ENCODE assay signal across 1 cellular context in the genomic region with DNA sequence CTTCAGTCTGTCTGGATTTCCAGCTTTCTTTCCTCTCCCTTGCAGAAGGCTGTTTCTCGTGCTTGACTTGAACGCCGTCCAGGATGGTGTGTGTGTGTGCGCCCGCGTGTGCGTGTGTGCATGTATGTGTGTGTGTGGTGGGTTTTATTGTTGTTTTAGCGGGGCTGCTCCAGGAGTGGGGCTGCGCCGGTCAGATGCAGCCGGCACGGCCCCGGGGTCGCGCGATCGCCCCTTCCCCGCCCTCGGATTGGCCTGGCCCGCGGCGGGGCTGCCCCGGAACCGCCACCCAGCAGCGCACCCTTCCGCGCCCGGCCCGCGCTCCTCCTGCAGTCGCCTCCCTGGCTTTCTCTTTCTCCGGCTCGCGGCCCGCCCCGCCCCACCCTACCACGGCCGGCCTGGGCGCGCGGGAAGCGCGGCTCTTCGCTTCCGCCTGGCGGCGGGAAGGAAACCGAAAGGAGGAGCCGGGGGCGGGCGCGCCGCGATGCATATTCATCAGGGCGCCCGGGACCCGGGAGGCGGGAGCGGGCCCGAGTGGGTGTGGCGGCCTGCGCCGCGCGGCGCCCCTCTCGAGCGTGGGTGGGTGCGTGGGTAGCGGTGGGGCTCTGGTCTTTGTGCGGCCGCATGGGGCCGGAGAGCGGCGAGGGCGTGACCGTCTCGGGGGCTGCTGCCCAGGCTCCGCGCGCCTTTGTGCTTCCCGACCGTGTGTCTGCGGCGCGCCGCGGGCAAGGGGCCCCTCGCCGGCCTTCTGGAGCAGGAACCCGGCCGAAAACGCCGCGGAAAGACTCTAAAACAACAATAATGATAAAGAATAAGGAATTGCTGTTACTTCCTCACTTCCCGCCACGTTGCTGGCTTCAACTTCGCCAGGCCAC.
TF ChIP-seq lines count a peak whose summit lies in the region.

No MANE protein-coding gene starts in this region.

TF ChIP-seq in HEK293, 187 proteins besides CTCF, POLR2A, EP300 and RAD21 (continued from another document and continues in another):
- TF ChIP-seq, protein P1, sequence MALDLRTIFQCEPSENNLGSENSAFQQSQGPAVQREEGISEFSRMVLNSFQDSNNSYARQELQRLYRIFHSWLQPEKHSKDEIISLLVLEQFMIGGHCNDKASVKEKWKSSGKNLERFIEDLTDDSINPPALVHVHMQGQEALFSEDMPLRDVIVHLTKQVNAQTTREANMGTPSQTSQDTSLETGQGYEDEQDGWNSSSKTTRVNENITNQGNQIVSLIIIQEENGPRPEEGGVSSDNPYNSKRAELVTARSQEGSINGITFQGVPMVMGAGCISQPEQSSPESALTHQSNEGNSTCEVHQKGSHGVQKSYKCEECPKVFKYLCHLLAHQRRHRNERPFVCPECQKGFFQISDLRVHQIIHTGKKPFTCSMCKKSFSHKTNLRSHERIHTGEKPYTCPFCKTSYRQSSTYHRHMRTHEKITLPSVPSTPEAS (tag by site-specific recombination; IDR thresholded peaks at IDR 0.05) = peak; percentile 98
- TF ChIP-seq, protein P2, sequence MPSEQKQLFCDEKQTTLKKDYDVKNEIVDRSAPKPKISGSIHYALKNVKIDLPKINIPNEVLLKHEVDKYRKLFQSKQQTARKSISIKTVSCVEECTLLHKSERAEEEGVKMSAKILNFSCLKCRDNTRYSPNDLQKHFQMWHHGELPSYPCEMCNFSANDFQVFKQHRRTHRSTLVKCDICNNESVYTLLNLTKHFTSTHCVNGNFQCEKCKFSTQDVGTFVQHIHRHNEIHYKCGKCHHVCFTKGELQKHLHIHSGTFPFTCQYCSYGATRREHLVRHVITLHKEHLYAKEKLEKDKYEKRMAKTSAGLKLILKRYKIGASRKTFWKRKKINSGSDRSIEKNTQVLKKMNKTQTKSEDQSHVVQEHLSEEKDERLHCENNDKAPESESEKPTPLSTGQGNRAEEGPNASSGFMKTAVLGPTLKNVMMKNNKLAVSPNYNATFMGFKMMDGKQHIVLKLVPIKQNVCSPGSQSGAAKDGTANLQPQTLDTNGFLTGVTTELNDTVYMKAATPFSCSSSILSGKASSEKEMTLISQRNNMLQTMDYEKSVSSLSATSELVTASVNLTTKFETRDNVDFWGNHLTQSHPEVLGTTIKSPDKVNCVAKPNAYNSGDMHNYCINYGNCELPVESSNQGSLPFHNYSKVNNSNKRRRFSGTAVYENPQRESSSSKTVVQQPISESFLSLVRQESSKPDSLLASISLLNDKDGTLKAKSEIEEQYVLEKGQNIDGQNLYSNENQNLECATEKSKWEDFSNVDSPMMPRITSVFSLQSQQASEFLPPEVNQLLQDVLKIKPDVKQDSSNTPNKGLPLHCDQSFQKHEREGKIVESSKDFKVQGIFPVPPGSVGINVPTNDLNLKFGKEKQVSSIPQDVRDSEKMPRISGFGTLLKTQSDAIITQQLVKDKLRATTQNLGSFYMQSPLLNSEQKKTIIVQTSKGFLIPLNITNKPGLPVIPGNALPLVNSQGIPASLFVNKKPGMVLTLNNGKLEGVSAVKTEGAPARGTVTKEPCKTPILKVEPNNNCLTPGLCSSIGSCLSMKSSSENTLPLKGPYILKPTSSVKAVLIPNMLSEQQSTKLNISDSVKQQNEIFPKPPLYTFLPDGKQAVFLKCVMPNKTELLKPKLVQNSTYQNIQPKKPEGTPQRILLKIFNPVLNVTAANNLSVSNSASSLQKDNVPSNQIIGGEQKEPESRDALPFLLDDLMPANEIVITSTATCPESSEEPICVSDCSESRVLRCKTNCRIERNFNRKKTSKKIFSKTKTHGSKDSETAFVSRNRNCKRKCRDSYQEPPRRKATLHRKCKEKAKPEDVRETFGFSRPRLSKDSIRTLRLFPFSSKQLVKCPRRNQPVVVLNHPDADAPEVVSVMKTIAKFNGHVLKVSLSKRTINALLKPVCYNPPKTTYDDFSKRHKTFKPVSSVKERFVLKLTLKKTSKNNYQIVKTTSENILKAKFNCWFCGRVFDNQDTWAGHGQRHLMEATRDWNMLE (tag by site-specific recombination; conservative IDR thresholded peaks at IDR 0.05; ENCODE audit: low read depth) = no peak
- TF ChIP-seq ZNF660 (tag by site-specific recombination; IDR thresholded peaks at IDR 0.05) = 0 out of 2 replicates have a peak, but pooled peaks have one; percentile 26
- TF ChIP-seq ZNF140 (tag by site-specific recombination; IDR thresholded peaks at IDR 0.05) = no peak
- TF ChIP-seq ZBTB20 (tag by site-specific recombination; IDR thresholded peaks at IDR 0.05) = peak; percentile 85
- TF ChIP-seq ZNF670 (tag by site-specific recombination; IDR thresholded peaks at IDR 0.05; ENCODE audit: low read depth) = no peak
- TF ChIP-seq ZNF404 (tag by site-specific recombination; IDR thresholded peaks at IDR 0.05) = no peak
- no peak for TF ChIP-seq ZNF555 (tag by site-specific recombination; conservative IDR thresholded peaks at IDR 0.05)
- TF ChIP-seq BCL11B (tag by site-specific recombination; IDR thresholded peaks at IDR 0.05; ENCODE audit: low read depth) = peak; percentile 85
- TF ChIP-seq, protein P3, sequence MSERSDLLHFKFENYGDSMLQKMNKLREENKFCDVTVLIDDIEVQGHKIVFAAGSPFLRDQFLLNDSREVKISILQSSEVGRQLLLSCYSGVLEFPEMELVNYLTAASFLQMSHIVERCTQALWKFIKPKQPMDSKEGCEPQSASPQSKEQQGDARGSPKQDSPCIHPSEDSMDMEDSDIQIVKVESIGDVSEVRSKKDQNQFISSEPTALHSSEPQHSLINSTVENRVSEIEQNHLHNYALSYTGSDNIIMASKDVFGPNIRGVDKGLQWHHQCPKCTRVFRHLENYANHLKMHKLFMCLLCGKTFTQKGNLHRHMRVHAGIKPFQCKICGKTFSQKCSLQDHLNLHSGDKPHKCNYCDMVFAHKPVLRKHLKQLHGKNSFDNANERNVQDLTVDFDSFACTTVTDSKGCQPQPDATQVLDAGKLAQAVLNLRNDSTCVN (tag by site-specific recombination; optimal IDR thresholded peaks at IDR 0.05) = peak; percentile 90
- peak; percentile 65; the same call in 1 of the 2 replicates for TF ChIP-seq BCL11A (tag by site-specific recombination; IDR thresholded peaks at IDR 0.05; ENCODE audit: low read depth)
- TF ChIP-seq KLF1 (tag by site-specific recombination; IDR thresholded peaks at IDR 0.05) = no peak; the same call in none of the 2 replicates
- no peak; the same call in 1 of the 2 replicates for TF ChIP-seq ZNF768 (tag by site-specific recombination; IDR thresholded peaks at IDR 0.05)
- TF ChIP-seq ZNF184 (tag by site-specific recombination; IDR thresholded peaks at IDR 0.05) = no peak
- no peak for TF ChIP-seq ZNF664 (tag by site-specific recombination; IDR thresholded peaks at IDR 0.05)
- peak; percentile 73; the same call in 1 of the 2 replicates for TF ChIP-seq KLF7 (tag by site-specific recombination; IDR thresholded peaks at IDR 0.05; ENCODE audit: borderline replicate concordance)
- TF ChIP-seq ZNF658 (tag by site-specific recombination; IDR thresholded peaks at IDR 0.05) = no peak
- TF ChIP-seq, protein P4, sequence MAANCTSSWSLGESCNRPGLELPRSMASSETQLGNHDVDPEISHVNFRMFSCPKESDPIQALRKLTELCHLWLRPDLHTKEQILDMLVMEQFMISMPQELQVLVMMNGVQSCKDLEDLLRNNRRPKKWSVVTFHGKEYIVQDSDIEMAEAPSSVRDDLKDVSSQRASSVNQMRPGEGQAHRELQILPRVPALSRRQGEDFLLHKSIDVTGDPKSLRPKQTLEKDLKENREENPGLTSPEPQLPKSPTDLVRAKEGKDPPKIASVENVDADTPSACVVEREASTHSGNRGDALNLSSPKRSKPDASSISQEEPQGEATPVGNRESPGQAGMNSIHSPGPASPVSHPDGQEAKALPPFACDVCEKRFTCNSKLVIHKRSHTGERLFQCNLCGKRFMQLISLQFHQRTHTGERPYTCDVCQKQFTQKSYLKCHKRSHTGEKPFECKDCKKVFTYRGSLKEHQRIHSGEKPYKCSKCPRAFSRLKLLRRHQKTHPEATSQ (tag by site-specific recombination; IDR thresholded peaks at IDR 0.05) = 0 out of 2 replicates have a peak, but pooled peaks have one; percentile 71
- TF ChIP-seq, protein P5, sequence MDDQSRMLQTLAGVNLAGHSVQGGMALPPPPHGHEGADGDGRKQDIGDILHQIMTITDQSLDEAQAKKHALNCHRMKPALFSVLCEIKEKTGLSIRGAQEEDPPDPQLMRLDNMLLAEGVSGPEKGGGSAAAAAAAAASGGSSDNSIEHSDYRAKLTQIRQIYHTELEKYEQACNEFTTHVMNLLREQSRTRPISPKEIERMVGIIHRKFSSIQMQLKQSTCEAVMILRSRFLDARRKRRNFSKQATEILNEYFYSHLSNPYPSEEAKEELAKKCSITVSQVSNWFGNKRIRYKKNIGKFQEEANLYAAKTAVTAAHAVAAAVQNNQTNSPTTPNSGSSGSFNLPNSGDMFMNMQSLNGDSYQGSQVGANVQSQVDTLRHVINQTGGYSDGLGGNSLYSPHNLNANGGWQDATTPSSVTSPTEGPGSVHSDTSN (CRISPR knock-in tag; IDR thresholded peaks at IDR 0.05) = peak; percentile 83
- TF ChIP-seq ZNF561 (tag by site-specific recombination; IDR thresholded peaks at IDR 0.05; ENCODE audit: borderline replicate concordance) = peak; percentile 53; the same call in 1 of the 2 replicates
- TF ChIP-seq, protein P6, sequence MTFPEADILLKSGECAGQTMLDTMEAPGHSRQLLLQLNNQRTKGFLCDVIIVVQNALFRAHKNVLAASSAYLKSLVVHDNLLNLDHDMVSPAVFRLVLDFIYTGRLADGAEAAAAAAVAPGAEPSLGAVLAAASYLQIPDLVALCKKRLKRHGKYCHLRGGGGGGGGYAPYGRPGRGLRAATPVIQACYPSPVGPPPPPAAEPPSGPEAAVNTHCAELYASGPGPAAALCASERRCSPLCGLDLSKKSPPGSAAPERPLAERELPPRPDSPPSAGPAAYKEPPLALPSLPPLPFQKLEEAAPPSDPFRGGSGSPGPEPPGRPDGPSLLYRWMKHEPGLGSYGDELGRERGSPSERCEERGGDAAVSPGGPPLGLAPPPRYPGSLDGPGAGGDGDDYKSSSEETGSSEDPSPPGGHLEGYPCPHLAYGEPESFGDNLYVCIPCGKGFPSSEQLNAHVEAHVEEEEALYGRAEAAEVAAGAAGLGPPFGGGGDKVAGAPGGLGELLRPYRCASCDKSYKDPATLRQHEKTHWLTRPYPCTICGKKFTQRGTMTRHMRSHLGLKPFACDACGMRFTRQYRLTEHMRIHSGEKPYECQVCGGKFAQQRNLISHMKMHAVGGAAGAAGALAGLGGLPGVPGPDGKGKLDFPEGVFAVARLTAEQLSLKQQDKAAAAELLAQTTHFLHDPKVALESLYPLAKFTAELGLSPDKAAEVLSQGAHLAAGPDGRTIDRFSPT (tag by site-specific recombination; IDR thresholded peaks at IDR 0.05) = peak; percentile 71
- no peak; the same call in 1 of the 2 replicates for TF ChIP-seq GLIS1 (tag by site-specific recombination; IDR thresholded peaks at IDR 0.05)
- TF ChIP-seq GLI4 (tag by site-specific recombination; IDR thresholded peaks at IDR 0.05) = 0 out of 2 replicates have a peak, but pooled peaks have one; percentile 67
- no peak for TF ChIP-seq SETDB1 (IDR thresholded peaks at IDR 0.05; ENCODE audit: insufficient read length, low read length)
- peak; percentile 66 for TF ChIP-seq SP3 (tag by site-specific recombination; IDR thresholded peaks at IDR 0.05)
- TF ChIP-seq ZNF24 (tag by site-specific recombination; IDR thresholded peaks at IDR 0.05) = 0 out of 2 replicates have a peak, but pooled peaks have one; percentile 32
- TF ChIP-seq, protein P7, sequence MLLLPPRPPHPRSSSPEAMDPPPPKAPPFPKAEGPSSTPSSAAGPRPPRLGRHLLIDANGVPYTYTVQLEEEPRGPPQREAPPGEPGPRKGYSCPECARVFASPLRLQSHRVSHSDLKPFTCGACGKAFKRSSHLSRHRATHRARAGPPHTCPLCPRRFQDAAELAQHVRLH (tag by site-specific recombination; IDR thresholded peaks at IDR 0.05) = peak; percentile 83
- TF ChIP-seq ZNF777 (tag by site-specific recombination; IDR thresholded peaks at IDR 0.05; ENCODE audit: borderline replicate concordance) = peak; percentile 92
- 0 out of 2 replicates have a peak, but pooled peaks have one; percentile 23 for TF ChIP-seq ZIC2 (tag by site-specific recombination; IDR thresholded peaks at IDR 0.05)
- TF ChIP-seq, protein P8, sequence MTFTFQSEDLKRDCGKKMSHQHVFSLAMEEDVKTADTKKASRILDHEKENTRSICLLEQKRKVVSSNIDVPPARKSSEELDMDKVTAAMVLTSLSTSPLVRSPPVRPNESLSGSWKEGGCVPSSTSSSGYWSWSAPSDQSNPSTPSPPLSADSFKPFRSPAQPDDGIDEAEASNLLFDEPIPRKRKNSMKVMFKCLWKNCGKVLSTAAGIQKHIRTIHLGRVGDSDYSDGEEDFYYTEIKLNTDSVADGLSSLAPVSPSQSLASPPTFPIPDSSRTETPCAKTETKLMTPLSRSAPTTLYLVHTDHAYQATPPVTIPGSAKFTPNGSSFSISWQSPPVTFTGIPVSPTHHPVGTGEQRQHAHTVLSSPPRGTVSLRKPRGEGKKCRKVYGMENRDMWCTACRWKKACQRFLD (tag by site-specific recombination; IDR thresholded peaks at IDR 0.05) = no peak
- TF ChIP-seq, protein P9, sequence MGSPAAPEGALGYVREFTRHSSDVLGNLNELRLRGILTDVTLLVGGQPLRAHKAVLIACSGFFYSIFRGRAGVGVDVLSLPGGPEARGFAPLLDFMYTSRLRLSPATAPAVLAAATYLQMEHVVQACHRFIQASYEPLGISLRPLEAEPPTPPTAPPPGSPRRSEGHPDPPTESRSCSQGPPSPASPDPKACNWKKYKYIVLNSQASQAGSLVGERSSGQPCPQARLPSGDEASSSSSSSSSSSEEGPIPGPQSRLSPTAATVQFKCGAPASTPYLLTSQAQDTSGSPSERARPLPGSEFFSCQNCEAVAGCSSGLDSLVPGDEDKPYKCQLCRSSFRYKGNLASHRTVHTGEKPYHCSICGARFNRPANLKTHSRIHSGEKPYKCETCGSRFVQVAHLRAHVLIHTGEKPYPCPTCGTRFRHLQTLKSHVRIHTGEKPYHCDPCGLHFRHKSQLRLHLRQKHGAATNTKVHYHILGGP (tag by site-specific recombination; IDR thresholded peaks at IDR 0.05) = 0 out of 2 replicates have a peak, but pooled peaks have one; percentile 17
- peak; percentile 62; the same call in 1 of the 2 replicates for TF ChIP-seq ZBTB1 (tag by site-specific recombination; IDR thresholded peaks at IDR 0.05)
- peak; percentile 87 for TF ChIP-seq SP7 (tag by site-specific recombination; IDR thresholded peaks at IDR 0.05)
- 0 out of 2 replicates have a peak, but pooled peaks have one; percentile 42 for TF ChIP-seq ZSCAN30 (tag by site-specific recombination; IDR thresholded peaks at IDR 0.05)
- peak; percentile 78 for TF ChIP-seq KLF8 (tag by site-specific recombination; IDR thresholded peaks at IDR 0.05)
- peak; percentile 38; the same call in 1 of the 2 replicates for TF ChIP-seq HOXC10 (CRISPR knock-in tag; IDR thresholded peaks at IDR 0.05)
- TF ChIP-seq ZNF548 (tag by site-specific recombination; IDR thresholded peaks at IDR 0.05) = no peak
- peak; percentile 82 for TF ChIP-seq PRDM1 (tag by site-specific recombination; IDR thresholded peaks at IDR 0.05)
- no peak for TF ChIP-seq REPIN1 (tag by site-specific recombination; IDR thresholded peaks at IDR 0.05; ENCODE audit: low read depth)
- TF ChIP-seq GFI1B (tag by site-specific recombination; IDR thresholded peaks at IDR 0.05) = peak; percentile 57; the same call in 1 of the 2 replicates
- TF ChIP-seq ZNF239 (tag by site-specific recombination; IDR thresholded peaks at IDR 0.05) = no peak
